In the genomic region with DNA sequence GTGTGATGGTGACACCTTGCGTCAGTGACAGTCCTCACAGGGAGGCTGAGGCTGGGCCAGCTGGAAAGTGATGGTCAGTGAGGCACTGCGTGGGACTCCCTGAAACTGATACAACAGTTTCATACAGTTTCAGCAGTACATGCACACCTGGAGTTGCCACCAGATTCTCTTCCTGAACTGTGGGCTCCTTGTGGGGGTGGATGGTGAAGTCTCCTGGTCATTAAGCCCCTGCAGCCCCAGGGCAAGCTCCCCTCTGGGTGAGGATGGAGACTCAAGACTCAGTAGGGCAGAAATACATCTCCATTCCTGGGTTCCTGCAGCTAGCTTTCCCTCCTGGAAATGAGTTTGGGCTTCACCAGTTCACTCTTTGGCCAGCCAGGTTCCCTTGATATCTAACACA, we compare ENCODE assay signal across 10 cellular contexts.
"Had no signal": no experiment of that assay in that cellular context is flagged by ENCODE, and none has a peak within 500 bp of the region (broad histone marks: within the 10 kb centered on the region; RNA-seq: fewer than 3 reads in every experiment).

No MANE protein-coding gene starts in this region.

- H3K27ac ChIP-seq: KMS-11 had no signal

- H3K36me3 ChIP-seq: HAP-1 had no signal

- FAIRE-seq: HTR-8/SVneo had no signal

- H3K9me3 ChIP-seq: HAP-1 had no signal

- H3K9ac ChIP-seq: KMS-11 had no signal

- H2AFZ ChIP-seq: GM23338 had no signal

- H3K4me1 ChIP-seq: HAP-1 had no signal

- DNase-seq: H7, HFFc6, IMR-90, Karpas-422, KBM-7 had no signal

- H3K4me3 ChIP-seq: GM23338, HAP-1 had no signal

- H3K4me2 ChIP-seq: GM23338, KMS-11 had no signal

- H3K4me3 Mint-ChIP-seq: GM23338, HFFc6 had no signal

- H3K27ac Mint-ChIP-seq: GM23338, HFFc6 had no signal

- ATAC-seq: GM23338, HCT116 had no signal
